Comparison of ENCODE assay signal across 8 cellular contexts in the genomic region with DNA sequence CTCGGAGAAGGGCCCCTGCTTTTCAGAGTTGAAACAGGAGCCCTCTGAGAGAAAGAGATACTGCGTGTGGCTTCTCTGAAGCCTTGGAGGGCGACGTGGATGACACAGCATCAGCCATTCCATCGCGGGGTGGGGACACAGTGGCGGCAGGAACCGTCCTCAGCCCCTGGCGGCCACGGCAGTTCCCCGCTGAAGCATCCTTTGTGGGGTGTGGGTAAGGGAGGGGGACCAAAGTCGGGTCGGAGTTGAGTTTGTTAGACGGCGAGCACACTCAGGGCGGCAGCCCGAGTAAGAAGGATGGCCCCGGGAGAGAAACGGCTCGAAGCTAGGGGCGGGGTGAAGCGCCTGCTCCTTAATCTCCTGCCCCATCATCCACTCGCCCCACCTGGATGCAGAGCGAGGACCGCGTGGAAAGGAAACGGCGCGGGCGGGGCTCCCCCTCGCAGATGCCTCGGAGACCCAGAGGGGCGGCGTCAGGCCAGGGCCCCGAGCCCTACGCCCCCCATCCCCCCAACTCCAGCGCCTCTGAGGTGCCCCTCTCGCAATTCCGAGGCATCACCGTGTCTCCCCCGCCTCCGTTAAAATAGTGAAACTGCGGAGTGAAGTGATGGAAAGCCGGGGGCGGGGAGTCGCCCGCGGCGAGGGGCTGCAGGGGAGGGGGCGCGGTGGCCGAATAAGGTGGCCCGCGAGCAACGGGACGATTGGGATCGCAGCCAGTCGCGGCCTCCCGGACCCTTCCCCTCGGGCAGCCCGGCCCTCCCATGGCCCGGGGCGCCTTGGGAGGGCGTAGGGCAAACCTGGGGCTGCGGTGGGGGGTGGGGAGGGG. TPM values are rescaled to one million over a fixed set of nuclear protein-coding genes. Genes with fewer than 3 reads are reported as not detected.
DNase-seq lines count a peak whose midpoint lies in the region; ATAC-seq and TF ChIP-seq lines count a peak whose summit lies in the region.

No MANE protein-coding gene starts in this region.

- H3K36me3 Mint-ChIP-seq in naive B cell = no peaks in the 10 kb centered on the region

- peak overlapping the region; percentile 93 for H3K4me3 ChIP-seq in Jurkat, Clone E6-1 (ENCODE audit: low read length)
- H3K4me3 ChIP-seq in endocrine pancreas (ENCODE audit: control insufficient read depth, insufficient read depth, low read length) (no peak overlapping the region), stomach (peak overlapping the region; percentile 79 to 99 (median 90))

- DNase-seq in DMS114 treated with DMSO at 0.1 percent for 48 hours (lab: John Stamatoyannopoulos, UW; ENCODE audit: unreplicated experiment) (peak; percentile 28), naive B cell (peak; percentile 60), stomach (no peak), HK-2 (ENCODE audit: unreplicated experiment) (no peak)
- DNase-seq in Jurkat, Clone E6-1 (ENCODE audit: low read depth, low spot score) = no peak
- peak; percentile 67 to 72 for DNase-seq in activated CD4-positive, alpha-beta T cell treated with anti-CD3 and anti-CD28 coated beads, Interleukin-2, amount 50 U/mL, for 48 hours

- peak overlapping the region; percentile 81 to 96 (median 92) for H3K27ac Mint-ChIP-seq in naive B cell

- no peaks in the 10 kb centered on the region for H3K9me3 Mint-ChIP-seq in naive B cell

- H3K4me1 Mint-ChIP-seq in naive B cell = peaks cover 17 to 29% (median 29%) of the 10 kb centered on the region in 3 donors

- WGBS in stomach, 5 donors = 1 to 3% (median 1%) methylated on average over 54 to 64 of the region's 66 CpGs

- H3K27me3 ChIP-seq in endocrine pancreas (ENCODE audit: control insufficient read depth, insufficient read depth, low read length) (no peaks in the 10 kb centered on the region), stomach (no peaks in the 10 kb centered on the region)

- intact Hi-C loops in stomach (cut with DNase I; ENCODE audit: low total_unique reads) = no loop called here

- no peak for TF ChIP-seq EP300 in stomach (IDR thresholded peaks at IDR 0.05)

- H3K4me1 ChIP-seq in endocrine pancreas (ENCODE audit: control insufficient read depth, insufficient read depth, low read length) (peaks cover 6% of the 10 kb centered on the region), stomach (peaks cover 12 to 42% (median 36%) of the 10 kb centered on the region in 4 donors)

- peak overlapping the region; percentile 94 to 99 (median 96) for H3K4me3 Mint-ChIP-seq in naive B cell

- no peak for TF ChIP-seq POLR2A in stomach (IDR thresholded peaks at IDR 0.05)

- H3K27me3 Mint-ChIP-seq in naive B cell = no peaks in the 10 kb centered on the region

- TF ChIP-seq CTCF in stomach (IDR thresholded peaks at IDR 0.05) = peak in 2 of 7 experiments; percentile 18 to 38

- no peaks in the 10 kb centered on the region for H3K36me3 ChIP-seq in endocrine pancreas (ENCODE audit: control insufficient read depth, insufficient read depth, low read length)
- H3K36me3 ChIP-seq in stomach = no peaks in the 10 kb centered on the region

- H3K9me3 ChIP-seq in endocrine pancreas (ENCODE audit: control insufficient read depth, low read length) = no peaks in the 10 kb centered on the region
- no peaks in the 10 kb centered on the region for H3K9me3 ChIP-seq in stomach

- ATAC-seq in GM21447 (IDR thresholded peaks at IDR 0.05; ENCODE audit: unreplicated experiment) (peak; percentile 28), naive B cell (ENCODE audit: low read depth in 2 of 2) (peak; percentile 71 to 72)

- peak overlapping the region; percentile 96 to 98 (median 97) for H3K27ac ChIP-seq in stomach

- peak overlapping the region; percentile 80 for H3K9ac ChIP-seq in endocrine pancreas (ENCODE audit: control insufficient read depth, insufficient read depth, low read length)

RNA-seq across cellular contexts. Expression of a gene that starts 0.8 kb away (rescaled TPM):
- polyA plus RNA-seq in Jurkat, Clone E6-1 (2012; ENCODE audit: insufficient read depth, insufficient read length) = 10.5 TPM
- polyA plus RNA-seq in naive B cell (ENCODE audit: low read depth in 6 of 6) = 1 to 10 TPM; 1.5 to 9.9 (median 5.2) TPM
- 100 to 1,000 TPM in 1 of 5 donors, 10 to 100 TPM in 4; 39.7 to 125 (median 61.8) TPM for total RNA-seq in stomach
- 1 to 10 TPM; 4.0 to 8.2 (median 5.2) TPM for polyA plus RNA-seq in stomach

Comparison
In these comparisons a context has a peak if more than half of its experiments do, and no peak if none do; other contexts are left out.
1. DNase-seq: peak in DMS114 treated with DMSO at 0.1 percent for 48 hours (single experiment), activated CD4-positive, alpha-beta T cell treated with anti-CD3 and anti-CD28 coated beads, Interleukin-2, amount 50 U/mL, for 48 hours (2 of 2) and naive B cell (single experiment); none in Jurkat, Clone E6-1 (single experiment), stomach (single experiment) and HK-2 (single experiment).